ENCODE assay signal across 8 cellular contexts in the genomic region with DNA sequence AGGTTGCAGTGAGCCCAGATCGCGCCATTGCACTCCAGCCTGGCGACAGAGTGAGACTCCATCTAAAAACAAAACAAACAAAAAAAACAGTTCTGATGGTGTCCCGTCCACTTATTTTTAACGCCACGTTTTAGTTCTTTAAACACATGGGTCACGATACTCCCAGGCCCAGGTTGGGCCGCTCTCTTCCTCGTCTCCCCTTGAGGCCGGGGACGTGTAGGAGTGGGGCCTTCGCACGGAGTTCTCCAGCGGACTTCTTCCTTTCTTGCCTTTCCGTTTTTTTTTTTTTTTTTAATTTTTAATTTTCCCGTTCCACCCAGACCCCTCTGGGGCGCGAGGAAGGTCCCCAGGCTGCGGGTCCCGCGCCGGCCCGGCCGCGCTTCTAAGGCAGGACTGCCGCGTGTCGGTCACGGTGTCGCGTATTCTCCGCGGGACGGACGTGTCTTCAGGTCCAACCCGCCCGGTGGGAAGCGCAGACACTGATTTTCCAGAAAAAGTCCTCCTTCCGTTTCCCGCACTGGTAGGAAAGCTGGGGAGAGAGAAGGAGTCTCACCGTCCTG.
DNase-seq lines count a peak whose midpoint lies in the region; ATAC-seq and TF ChIP-seq lines count a peak whose summit lies in the region.

No MANE protein-coding gene starts in this region.

- ATAC-seq in HG02678 (IDR thresholded peaks at IDR 0.05; ENCODE audit: unreplicated experiment): no peak

- in situ Hi-C loops in astrocyte of the cerebellum (cut with HindIII; ENCODE audit: low sequenced_read_pairs): no loop called here

- peaks cover 11% of the 10 kb centered on the region for H3K9me3 ChIP-seq in iPS-15b (ENCODE audit: control insufficient read depth, insufficient read depth, low read length)

- no peak overlapping the region for H3K9ac ChIP-seq in iPS-15b (ENCODE audit: low read depth, low read length)

- DNase-seq in astrocyte of the cerebellum (ENCODE audit: low read depth) (no peak), NCI-H1048 (lab: John Stamatoyannopoulos, UW) (no peak), germinal center (ENCODE audit: low spot score) (no peak), kidney glomerular epithelial cell (lab: John Stamatoyannopoulos, UW) (no peak)

- H3K27ac ChIP-seq in skin epidermis: peak overlapping the region in 2 of 21 experiments; percentile 30 to 62

- H3K36me3 ChIP-seq in iPS-15b (ENCODE audit: control insufficient read depth, insufficient read depth, low read length): peaks cover 3% of the 10 kb centered on the region

- peaks cover 34% of the 10 kb centered on the region for H3K27me3 ChIP-seq in iPS-15b (ENCODE audit: control insufficient read depth, insufficient read depth, low read length)

- TF ChIP-seq CTCF in astrocyte of the cerebellum (IDR thresholded peaks at IDR 0.05; ENCODE audit: low read depth, low read length, missing control alignments): no peak

- H3K4me1 ChIP-seq in iPS-15b (ENCODE audit: control insufficient read depth, insufficient read depth, low read length): no peaks in the 10 kb centered on the region

- H3K4me3 ChIP-seq in GM08714 (ENCODE audit: low read length): peak overlapping the region; percentile 17; the same call in 1 of the 2 replicates
- H3K4me3 ChIP-seq in astrocyte of the cerebellum (ENCODE audit: low read depth, low read length): peak overlapping the region; percentile 41
- H3K4me3 ChIP-seq in iPS-15b (ENCODE audit: low read depth, low read length): peak overlapping the region; percentile 55
- H3K4me3 ChIP-seq in skin epidermis: peak overlapping the region; percentile 24 to 45 (median 34)
